Comparison of ENCODE assay signal across 1 cellular context in the genomic region with DNA sequence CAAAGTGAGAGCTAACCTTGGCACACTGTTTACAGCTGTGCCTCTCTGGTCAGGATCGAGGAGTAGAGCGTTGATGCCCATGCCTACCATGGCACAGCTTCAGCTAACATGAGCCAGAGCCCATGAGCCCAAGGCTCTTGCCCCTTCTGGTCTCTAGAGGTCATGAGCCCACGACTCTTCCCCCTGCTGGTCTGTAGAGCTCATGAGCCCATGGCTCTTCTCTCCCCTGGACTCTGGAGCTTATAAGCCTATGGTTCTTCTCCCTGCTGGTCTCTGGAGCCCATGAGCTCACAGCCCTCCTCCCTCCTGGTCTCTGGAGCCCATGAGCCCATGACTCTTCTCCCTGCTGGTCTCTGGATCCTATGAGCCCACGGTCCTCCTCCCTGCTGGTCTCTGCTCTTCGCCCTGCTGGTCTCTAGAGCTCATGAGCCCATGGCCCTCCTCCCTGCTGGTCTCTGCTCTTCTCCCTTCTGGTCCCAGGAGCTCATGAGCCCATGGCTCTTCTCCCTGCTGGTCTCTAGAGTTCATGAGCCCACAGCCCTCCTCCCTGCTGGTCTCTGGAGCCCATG.
TF ChIP-seq lines count a peak whose summit lies in the region.

No MANE protein-coding gene starts in this region.

TF ChIP-seq in GM12878, 131 proteins besides CTCF, POLR2A, EP300 and RAD21 (continued from another document):
- TF ChIP-seq E4F1 (IDR thresholded peaks at IDR 0.05; ENCODE audit: borderline replicate concordance, partially characterized antibody) (no peak), MYC (IDR thresholded peaks at IDR 0.05; ENCODE audit: insufficient read depth, insufficient read length, insufficient replicate concordance, low read length, severe bottlenecking) (no peak), ZNF274 (IDR thresholded peaks at IDR 0.05; ENCODE audit: insufficient read depth, insufficient read length) (no peak), KAT2A (conservative IDR thresholded peaks at IDR 0.05; ENCODE audit: control insufficient read depth, low read depth, low read length) (no peak), MYB (IDR thresholded peaks at IDR 0.05; ENCODE audit: borderline replicate concordance, low read depth, low read length) (no peak), TARDBP (IDR thresholded peaks at IDR 0.05; ENCODE audit: borderline replicate concordance) (no peak), NKRF (conservative IDR thresholded peaks at IDR 0.05) (no peak), LARP7 (IDR thresholded peaks at IDR 0.05) (no peak), NR2C2 (IDR thresholded peaks at IDR 0.05; ENCODE audit: borderline replicate concordance, control insufficient read depth, insufficient read length, low read depth) (no peak), ZBTB40 (IDR thresholded peaks at IDR 0.05; ENCODE audit: borderline replicate concordance) (no peak), SP1 (IDR thresholded peaks at IDR 0.05; ENCODE audit: low read depth, low read length) (no peak), IRF5 (IDR thresholded peaks at IDR 0.05; ENCODE audit: borderline replicate concordance) (no peak), NBN (IDR thresholded peaks at IDR 0.05) (no peak), BCLAF1 (IDR thresholded peaks at IDR 0.05) (no peak)
- TF ChIP-seq, protein P1, sequence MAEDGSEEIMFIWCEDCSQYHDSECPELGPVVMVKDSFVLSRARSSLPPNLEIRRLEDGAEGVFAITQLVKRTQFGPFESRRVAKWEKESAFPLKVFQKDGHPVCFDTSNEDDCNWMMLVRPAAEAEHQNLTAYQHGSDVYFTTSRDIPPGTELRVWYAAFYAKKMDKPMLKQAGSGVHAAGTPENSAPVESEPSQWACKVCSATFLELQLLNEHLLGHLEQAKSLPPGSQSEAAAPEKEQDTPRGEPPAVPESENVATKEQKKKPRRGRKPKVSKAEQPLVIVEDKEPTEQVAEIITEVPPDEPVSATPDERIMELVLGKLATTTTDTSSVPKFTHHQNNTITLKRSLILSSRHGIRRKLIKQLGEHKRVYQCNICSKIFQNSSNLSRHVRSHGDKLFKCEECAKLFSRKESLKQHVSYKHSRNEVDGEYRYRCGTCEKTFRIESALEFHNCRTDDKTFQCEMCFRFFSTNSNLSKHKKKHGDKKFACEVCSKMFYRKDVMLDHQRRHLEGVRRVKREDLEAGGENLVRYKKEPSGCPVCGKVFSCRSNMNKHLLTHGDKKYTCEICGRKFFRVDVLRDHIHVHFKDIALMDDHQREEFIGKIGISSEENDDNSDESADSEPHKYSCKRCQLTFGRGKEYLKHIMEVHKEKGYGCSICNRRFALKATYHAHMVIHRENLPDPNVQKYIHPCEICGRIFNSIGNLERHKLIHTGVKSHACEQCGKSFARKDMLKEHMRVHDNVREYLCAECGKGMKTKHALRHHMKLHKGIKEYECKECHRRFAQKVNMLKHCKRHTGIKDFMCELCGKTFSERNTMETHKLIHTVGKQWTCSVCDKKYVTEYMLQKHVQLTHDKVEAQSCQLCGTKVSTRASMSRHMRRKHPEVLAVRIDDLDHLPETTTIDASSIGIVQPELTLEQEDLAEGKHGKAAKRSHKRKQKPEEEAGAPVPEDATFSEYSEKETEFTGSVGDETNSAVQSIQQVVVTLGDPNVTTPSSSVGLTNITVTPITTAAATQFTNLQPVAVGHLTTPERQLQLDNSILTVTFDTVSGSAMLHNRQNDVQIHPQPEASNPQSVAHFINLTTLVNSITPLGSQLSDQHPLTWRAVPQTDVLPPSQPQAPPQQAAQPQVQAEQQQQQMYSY (CRISPR knock-in tag; IDR thresholded peaks at IDR 0.05), result no peak
